In the genomic region with DNA sequence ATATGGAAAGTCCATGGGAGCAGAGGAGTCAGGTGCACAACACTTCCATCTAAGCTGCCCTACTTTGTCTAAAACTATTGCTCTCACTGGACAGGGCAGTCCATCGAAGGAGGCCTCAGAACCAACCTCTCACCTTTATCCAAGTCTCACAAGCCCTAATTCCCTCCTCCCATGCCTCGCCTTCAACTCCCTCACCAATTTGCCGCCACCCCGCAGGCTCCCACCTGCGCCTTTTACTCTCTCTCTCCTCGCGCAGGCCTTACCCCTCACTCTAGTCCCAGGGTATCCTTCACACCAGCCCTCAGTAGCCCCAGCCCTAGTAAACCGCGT, we compare ENCODE assay signal across 8 cellular contexts. TPM values are rescaled to one million over a fixed set of nuclear protein-coding genes. Genes with fewer than 3 reads are reported as not detected.
DNase-seq lines count a peak whose midpoint lies in the region; ATAC-seq and TF ChIP-seq lines count a peak whose summit lies in the region.

No MANE protein-coding gene starts in this region.

- H3K9me2 ChIP-seq in DOHH2 (replicated peaks; ENCODE audit: control insufficient read depth, low read length), result no peaks in the 10 kb centered on the region

- H3K27ac ChIP-seq in DOHH2 (ENCODE audit: low read depth, low read length) (no peak overlapping the region), colonic mucosa (peak overlapping the region; percentile 78)

- peak overlapping the region; percentile 98 for H3K4me3 Mint-ChIP-seq in natural killer cell

- no peak for TF ChIP-seq CTCF in DOHH2 (IDR thresholded peaks at IDR 0.05; ENCODE audit: low read depth, low read length, poor library complexity, severe bottlenecking)
- no peak for TF ChIP-seq CTCF in LNCaP clone FGC (IDR thresholded peaks at IDR 0.05; ENCODE audit: control insufficient read depth, extremely low read depth, insufficient read depth)
- TF ChIP-seq CTCF in colonic mucosa (IDR thresholded peaks at IDR 0.05), result no peak
- no peak for TF ChIP-seq CTCF in natural killer cell (IDR thresholded peaks at IDR 0.05)

- no peaks in the 10 kb centered on the region for H4K20me1 ChIP-seq in DOHH2 (ENCODE audit: control insufficient read depth, insufficient read depth, low read depth, low read length)

- H3K27me3 Mint-ChIP-seq in natural killer cell (ENCODE audit: low read depth in 2 of 2), result no peaks in the 10 kb centered on the region

- H3K36me3 Mint-ChIP-seq in natural killer cell, result no peaks in the 10 kb centered on the region

- no peaks in the 10 kb centered on the region for H3F3A ChIP-seq in DOHH2 (ENCODE audit: control insufficient read depth, insufficient read depth)

- peaks cover 56 to 63% of the 10 kb centered on the region in 2 donors for H3K4me1 Mint-ChIP-seq in natural killer cell

- intact Hi-C loops in colonic mucosa (cut with DNase I), result loop anchor here (10.0 kb wide), 1 partner anchor 241 kb away; a partner anchor contains a TSS
- intact Hi-C loops in natural killer cell (cut with micrococcal nuclease), result loop anchor here (1.0 to 10.0 kb wide), 4 partner anchors 33 to 549 kb away; a partner anchor contains a TSS

- H3K4me2 ChIP-seq in DOHH2 (ENCODE audit: low read length), result peak overlapping the region; percentile 88

- H3K9ac ChIP-seq in colonic mucosa (ENCODE audit: low read depth in 2 of 2, low read length in 2 of 2), result peak overlapping the region; percentile 93 to 96

- H3K4me1 ChIP-seq in DOHH2 (ENCODE audit: control insufficient read depth, low read length), result peaks cover 33% of the 10 kb centered on the region
- peaks cover 4% of the 10 kb centered on the region for H3K4me1 ChIP-seq in colonic mucosa

- peak overlapping the region; percentile 89 to 98 for H3K27ac Mint-ChIP-seq in natural killer cell

- H3K9me3 ChIP-seq in DOHH2 (ENCODE audit: control insufficient read depth, insufficient read depth, low read length), result no peaks in the 10 kb centered on the region
- no peaks in the 10 kb centered on the region for H3K9me3 ChIP-seq in colonic mucosa

- DNase-seq in LNCaP clone FGC (ENCODE audit: low read depth) (no peak), colonic mucosa (no peak), natural killer cell (no peak), NCI-H2029 treated with DMSO at 0.1 percent for 48 hours (lab: John Stamatoyannopoulos, UW) (no peak), T1000 (lab: John Stamatoyannopoulos, UW) (no peak), NCI-H446 (lab: John Stamatoyannopoulos, UW) (no peak), HuH-7.5 (ENCODE audit: low spot score) (no peak)

- ATAC-seq in natural killer cell, result no peak

- H3K36me3 ChIP-seq in DOHH2 (ENCODE audit: control insufficient read depth, low read length), result no peaks in the 10 kb centered on the region
- H3K36me3 ChIP-seq in colonic mucosa, result no peaks in the 10 kb centered on the region

- peak overlapping the region; percentile 79 for H3K4me3 ChIP-seq in DOHH2 (ENCODE audit: low read length)
- peak overlapping the region; percentile 91 for H3K4me3 ChIP-seq in LNCaP clone FGC (ENCODE audit: low read depth, low read length)
- H3K4me3 ChIP-seq in colonic mucosa, result peak overlapping the region; percentile 64

- H3K27me3 ChIP-seq in DOHH2 (ENCODE audit: control insufficient read depth, low read length) (no peaks in the 10 kb centered on the region), colonic mucosa (no peaks in the 10 kb centered on the region)

- peaks cover 50% of the 10 kb centered on the region for H3K79me2 ChIP-seq in DOHH2 (ENCODE audit: control insufficient read depth, low read length)

- H3K9me3 Mint-ChIP-seq in natural killer cell, result no peaks in the 10 kb centered on the region

RNA-seq across cellular contexts. Expression of a gene that starts 0.5 kb away (rescaled TPM):
- total RNA-seq in colonic mucosa (100 to 1,000 TPM in 1 of 2 donors, 10 to 100 TPM in 1; 84.6 to 107 TPM), natural killer cell (10 to 100 TPM; 50.6 to 76.9 (median 58.4) TPM)

RNA-seq across cellular contexts. Expression of a gene that starts 4.9 kb away (rescaled TPM):
- total RNA-seq in colonic mucosa, result under 1 TPM in 1 of 2 donors, not detected in 1; 0.12 TPM
- under 1 TPM; 0.35 to 0.50 (median 0.39) TPM for total RNA-seq in natural killer cell

RNA-seq across cellular contexts. Expression of a gene that starts 25.7 kb away (rescaled TPM):
- total RNA-seq in colonic mucosa (not detected), natural killer cell (not detected)

RNA-seq across cellular contexts. Expression of a gene that starts 28.6 kb away (rescaled TPM):
- not detected for total RNA-seq in colonic mucosa
- total RNA-seq in natural killer cell, result not detected

RNA-seq across cellular contexts. Expression of a gene that starts 34.9 kb away (rescaled TPM):
- total RNA-seq in colonic mucosa (not detected), natural killer cell (not detected)
